ENCODE assay signal across 12 cellular contexts in the genomic region with DNA sequence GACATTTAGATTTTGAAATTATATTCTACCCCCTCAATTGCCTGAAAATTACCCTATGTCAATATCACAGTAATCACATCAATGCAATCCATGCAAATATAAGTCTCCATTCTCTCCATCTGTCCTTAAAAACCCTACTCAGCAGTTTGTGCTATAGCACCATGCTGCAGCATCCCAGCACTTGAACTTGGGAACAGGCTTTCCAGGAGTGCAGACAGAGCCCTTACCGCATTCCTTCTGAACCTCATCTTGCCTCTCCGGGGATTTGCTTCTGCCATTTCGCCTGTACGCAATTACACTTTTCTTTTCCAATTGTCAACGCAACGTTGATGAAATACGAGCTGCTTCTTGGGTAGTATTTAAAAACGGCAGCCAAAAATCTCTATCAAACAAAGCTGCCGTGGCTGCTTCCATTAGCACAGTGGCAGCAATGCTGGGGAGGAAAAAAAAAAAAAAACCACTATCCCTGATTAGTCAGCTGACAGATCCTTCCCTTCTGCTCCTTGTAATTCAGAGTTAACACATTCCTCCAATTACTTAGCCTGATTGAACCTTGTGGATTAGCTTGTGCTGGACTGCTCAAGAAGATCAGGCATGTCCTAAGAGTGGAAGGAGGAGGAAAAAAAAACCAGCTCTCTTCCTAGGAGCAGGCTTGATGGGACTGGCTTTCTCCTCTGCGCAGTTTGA.
DNase-seq lines count a peak whose midpoint lies in the region; ATAC-seq and TF ChIP-seq lines count a peak whose summit lies in the region.
"Had no signal": no experiment of that assay in that cellular context is flagged by ENCODE, and none has a peak within 500 bp of the region (broad histone marks: within the 10 kb centered on the region; RNA-seq: fewer than 3 reads in every experiment).

No MANE protein-coding gene starts in this region.

- H3K4me1 Mint-ChIP-seq in type B pancreatic cell (ENCODE audit: unreplicated experiment) (no peaks in the 10 kb centered on the region), progenitor cell of endocrine pancreas (ENCODE audit: low read depth) (no peaks in the 10 kb centered on the region)

- ATAC-seq in left cardiac atrium (no peak), GM21423 (IDR thresholded peaks at IDR 0.05; ENCODE audit: unreplicated experiment) (no peak)
- ATAC-seq: Panc1 had no signal

- no peaks in the 10 kb centered on the region for H3K4me1 ChIP-seq in cardiac muscle cell (ENCODE audit: low read depth)

- H3K27ac Mint-ChIP-seq in type B pancreatic cell (no peak overlapping the region), progenitor cell of endocrine pancreas (no peak overlapping the region)
- H3K27ac Mint-ChIP-seq: dendritic cell treated with granulocyte-macrophage colony-stimulating factor and Interleukin-4, amounts not matched to agents 40 ng/mL and 50 ng/mL, for 4 days had no signal

- peak; percentile 6 to 7 for DNase-seq in cardiac muscle cell (ENCODE audit: low read depth in 1 of 2, low spot score in 1 of 2)
- no peak for DNase-seq in left cardiac atrium
- DNase-seq in cerebellum (ENCODE audit: low spot score): peak; percentile 0
- peak; percentile 5 for DNase-seq in left kidney (ENCODE audit: low read depth, low spot score)
- no peak for DNase-seq in type B pancreatic cell (ENCODE audit: extremely low spot score, unreplicated experiment)
- DNase-seq in NCI-H345 treated with DMSO at 0.1 percent for 48 hours (lab: John Stamatoyannopoulos, UW; ENCODE audit: unreplicated experiment): no peak
- DNase-seq in progenitor cell of endocrine pancreas (ENCODE audit: low spot score, unreplicated experiment): no peak
- DNase-seq: EL, NCI-H1930 had no signal

- no peaks in the 10 kb centered on the region for H3K36me3 Mint-ChIP-seq in type B pancreatic cell
- H3K36me3 Mint-ChIP-seq in progenitor cell of endocrine pancreas (ENCODE audit: insufficient read depth): no peaks in the 10 kb centered on the region

- H3K9me3 Mint-ChIP-seq in type B pancreatic cell: no peaks in the 10 kb centered on the region
- no peaks in the 10 kb centered on the region for H3K9me3 Mint-ChIP-seq in progenitor cell of endocrine pancreas (ENCODE audit: low read depth)
- H3K9me3 Mint-ChIP-seq: dendritic cell treated with granulocyte-macrophage colony-stimulating factor and Interleukin-4, amounts not matched to agents 40 ng/mL and 50 ng/mL, for 4 days had no signal

- no peaks in the 10 kb centered on the region for H3K36me3 ChIP-seq in cardiac muscle cell

- H3K27me3 ChIP-seq in cardiac muscle cell: no peaks in the 10 kb centered on the region

- H3K27me3 Mint-ChIP-seq in type B pancreatic cell: peaks cover 10% of the 10 kb centered on the region
- peaks cover 9% of the 10 kb centered on the region for H3K27me3 Mint-ChIP-seq in progenitor cell of endocrine pancreas

- no peak overlapping the region for H3K4me3 ChIP-seq in cardiac muscle cell

- no peak overlapping the region for H3K27ac ChIP-seq in cardiac muscle cell

- H3K4me3 Mint-ChIP-seq in type B pancreatic cell: peak overlapping the region; percentile 68
- no peak overlapping the region for H3K4me3 Mint-ChIP-seq in progenitor cell of endocrine pancreas (ENCODE audit: low read depth)
- H3K4me3 Mint-ChIP-seq: dendritic cell treated with granulocyte-macrophage colony-stimulating factor and Interleukin-4, amounts not matched to agents 40 ng/mL and 50 ng/mL, for 4 days had no signal

- no peak for TF ChIP-seq CTCF in cardiac muscle cell (IDR thresholded peaks at IDR 0.05; ENCODE audit: low read depth, low read length)
- no peak for TF ChIP-seq CTCF in type B pancreatic cell (conservative IDR thresholded peaks at IDR 0.05)
- no peak for TF ChIP-seq CTCF in progenitor cell of endocrine pancreas (IDR thresholded peaks at IDR 0.05; ENCODE audit: unreplicated experiment)

- intact Hi-C loops in left cardiac atrium (cut with DNase I): no loop called here

- no peaks in the 10 kb centered on the region for H3K9me3 ChIP-seq in cardiac muscle cell (ENCODE audit: low read depth)

Comparison
In these comparisons a context has a peak if more than half of its experiments do, and no peak if none do; other contexts are left out.
1. DNase-seq: peak in cardiac muscle cell (2 of 2), cerebellum (single experiment) and left kidney (single experiment); none in left cardiac atrium (single experiment), type B pancreatic cell (single experiment), NCI-H345 treated with DMSO at 0.1 percent for 48 hours (single experiment) and progenitor cell of endocrine pancreas (single experiment).